In genomic region chr17:50866950-50867855, GRCh38 we compare ENCODE assay signal across 8 cellular contexts. TPM values are rescaled to one million over a fixed set of nuclear protein-coding genes. Genes with fewer than 3 reads are reported as not detected.
DNase-seq lines count a peak whose midpoint lies in the region; ATAC-seq and TF ChIP-seq lines count a peak whose summit lies in the region.

No MANE protein-coding gene starts in this region.

- H3K4me3 ChIP-seq in Panc1 (ENCODE audit: low read depth in 2 of 2, low read length in 2 of 2) (peak overlapping the region; percentile 91 to 96), esophagus muscularis mucosa (peak overlapping the region; percentile 82 to 99 (median 98)), muscle layer of colon (ENCODE audit: low read depth in 1 of 2, low read length in 2 of 2) (peak overlapping the region; percentile 73 to 86)

- H3K36me3 Mint-ChIP-seq in activated T-cell treated with anti-CD3 and anti-CD28 coated beads, Interleukin-2, amount 50 U/mL, for 72 hours (ENCODE audit: insufficient read depth in 2 of 2): peaks cover 12 to 14% of the 10 kb centered on the region in 2 donors

- H3K27ac ChIP-seq in KOPT-K1 (ENCODE audit: low read depth, low read length, poor library complexity, severe bottlenecking): peak overlapping the region; percentile 86
- H3K27ac ChIP-seq in Panc1 (ENCODE audit: low read length): peak overlapping the region; percentile 99
- peak overlapping the region; percentile 99 to 100 (median 100) for H3K27ac ChIP-seq in esophagus muscularis mucosa (replicated peaks in 1 of 4)
- H3K27ac ChIP-seq in muscle layer of colon (ENCODE audit: low read depth, low read length): peak overlapping the region; percentile 97

- H3K36me3 ChIP-seq in KOPT-K1 (ENCODE audit: insufficient read depth, low read length) (peaks cover 11% of the 10 kb centered on the region), Panc1 (ENCODE audit: control insufficient read depth, insufficient read depth, low read length) (peaks cover 15% of the 10 kb centered on the region), esophagus muscularis mucosa (peaks cover 0 to 12% (median 7%) of the 10 kb centered on the region in 4 donors), muscle layer of colon (ENCODE audit: insufficient read depth, low read length) (peaks cover 14% of the 10 kb centered on the region)

- H3K9ac ChIP-seq in muscle layer of colon (ENCODE audit: low read length): peak overlapping the region; percentile 84

- H3K4me1 ChIP-seq in Panc1 (ENCODE audit: control insufficient read depth, insufficient read depth, low read length) (peaks cover 28% of the 10 kb centered on the region), esophagus muscularis mucosa (peaks cover 17 to 50% (median 40%) of the 10 kb centered on the region in 4 donors), muscle layer of colon (ENCODE audit: insufficient read depth, low read length) (peaks cover 36% of the 10 kb centered on the region)

- WGBS in esophagus muscularis mucosa: 1% methylated on average over 32 of the region's 55 CpGs

- H3K27me3 ChIP-seq in Panc1 (ENCODE audit: control insufficient read depth, insufficient read depth, low read length): no peaks in the 10 kb centered on the region
- H3K27me3 ChIP-seq in esophagus muscularis mucosa: no peaks in the 10 kb centered on the region
- H3K27me3 ChIP-seq in muscle layer of colon (ENCODE audit: control insufficient read depth in 1 of 2, insufficient read depth in 2 of 2, low read length in 2 of 2): no peaks in the 10 kb centered on the region

- H3K4me1 Mint-ChIP-seq in activated T-cell treated with anti-CD3 and anti-CD28 coated beads, Interleukin-2, amount 50 U/mL, for 72 hours (ENCODE audit: low read depth): peaks cover 65% of the 10 kb centered on the region

- POLR2A ChIA-PET in Panc1 (lab: Charles Lee): interaction anchor here (0.6 to 3.2 kb wide), 10 partner anchors 11 to 82 kb away, joined by 3 to 30 read pairs (median 8); no protein-coding TSS in a partner anchor

- TF ChIP-seq CTCF in Panc1 (IDR thresholded peaks at IDR 0.05) (no peak), esophagus muscularis mucosa (IDR thresholded peaks at IDR 0.05) (no peak)

- H3K4me3 Mint-ChIP-seq in activated T-cell treated with anti-CD3 and anti-CD28 coated beads, Interleukin-2, amount 50 U/mL, for 72 hours: peak overlapping the region; percentile 91 to 96

- H3K9me3 Mint-ChIP-seq in activated T-cell treated with anti-CD3 and anti-CD28 coated beads, Interleukin-2, amount 50 U/mL, for 72 hours: no peaks in the 10 kb centered on the region

- in situ Hi-C loops in Panc1 (cut with HindIII; ENCODE audit: low pct_unique_long_range_greater_than_20kb, low sequenced_read_pairs): no loop called here

- H3K27me3 Mint-ChIP-seq in activated T-cell treated with anti-CD3 and anti-CD28 coated beads, Interleukin-2, amount 50 U/mL, for 72 hours (ENCODE audit: low read depth): no peaks in the 10 kb centered on the region

- no peak for TF ChIP-seq EP300 in esophagus muscularis mucosa (IDR thresholded peaks at IDR 0.05)

- H3K27ac Mint-ChIP-seq in activated T-cell treated with anti-CD3 and anti-CD28 coated beads, Interleukin-2, amount 50 U/mL, for 72 hours: peak overlapping the region; percentile 92

- ATAC-seq in GM21786 (IDR thresholded peaks at IDR 0.05; ENCODE audit: unreplicated experiment) (peak; percentile 36), Panc1 (peak; percentile 79)
- peak; percentile 37 to 39 for ATAC-seq in activated T-cell treated with anti-CD3 and anti-CD28 coated beads, Interleukin-2, amount 50 U/mL, for 72 hours (replicated peaks in 1 of 2)

- CTCF ChIA-PET in Panc1 (lab: Charles Lee): interaction anchor here (0.6 to 1.3 kb wide), 3 partner anchors 23 to 244 kb away, joined by 3 to 8 read pairs (median 4); no protein-coding TSS in a partner anchor

- TF ChIP-seq POLR2A in esophagus muscularis mucosa (IDR thresholded peaks at IDR 0.05; ENCODE audit: low read depth): peak; percentile 61

- DNase-seq in DMS153 treated with DMSO at 0.1 percent for 48 hours (lab: John Stamatoyannopoulos, UW; ENCODE audit: unreplicated experiment): peak; percentile 91
- peak; percentile 82 for DNase-seq in Panc1 (ENCODE audit: low read depth, low spot score)
- peak; percentile 84 to 85 for DNase-seq in activated T-cell treated with anti-CD3 and anti-CD28 coated beads, Interleukin-2, amount 50 U/mL, for 72 hours
- peak; percentile 99 for DNase-seq in esophagus muscularis mucosa (ENCODE audit: extremely low spot score)
- DNase-seq in stimulated activated CD8-positive, alpha-beta memory T cell treated with anti-CD3 and anti-CD28 coated beads, Interleukin-7, amount 100 ng/mL, for 1 hour (ENCODE audit: low read depth in 2 of 2): peak; percentile 57 to 63

- H3K9me3 ChIP-seq in KOPT-K1 (ENCODE audit: insufficient read depth, low read length, poor library complexity, severe bottlenecking) (no peaks in the 10 kb centered on the region), Panc1 (ENCODE audit: control insufficient read depth, insufficient read depth, low read depth, low read length) (no peaks in the 10 kb centered on the region), esophagus muscularis mucosa (no peaks in the 10 kb centered on the region), muscle layer of colon (ENCODE audit: low read length) (no peaks in the 10 kb centered on the region)

- intact Hi-C loops in Panc1 (cut with micrococcal nuclease; ENCODE audit: unreplicated experiment) (no loop called here), esophagus muscularis mucosa (cut with DNase I) (loop anchor here (1.0 to 10.0 kb wide), 2 partner anchors 83 to 258 kb away; partner anchors contain the start of gene SPAG9)

- BruUV-seq in Panc1 (replicated peaks; lab: Mats Ljungman, UMichigan): no TSS peak

RNA-seq across cellular contexts. Expression of gene TOB1, which starts 1.0 kb away (rescaled TPM):
- 117 TPM for total RNA-seq in Panc1 (2021; ENCODE audit: unreplicated experiment)
- polyA plus RNA-seq in Panc1 (2012; ENCODE audit: insufficient read length): 82.6 TPM
- total RNA-seq in activated T-cell treated with anti-CD3 and anti-CD28 coated beads, Interleukin-2, amount 50 U/mL, for 72 hours: 10 to 100 TPM; 57.3 to 68.9 TPM
- total RNA-seq in esophagus muscularis mucosa: 10 to 100 TPM; 26.7 to 34.4 (median 31.0) TPM

RNA-seq across cellular contexts. Expression of gene WFIKKN2, which starts 31.8 kb away (rescaled TPM):
- total RNA-seq in Panc1 (2021; ENCODE audit: unreplicated experiment) (0.05 TPM), esophagus muscularis mucosa (under 1 TPM; 0.42 to 0.75 (median 0.60) TPM)
- not detected for polyA plus RNA-seq in Panc1 (2012; ENCODE audit: insufficient read length)
- total RNA-seq in activated T-cell treated with anti-CD3 and anti-CD28 coated beads, Interleukin-2, amount 50 U/mL, for 72 hours: not detected

Comparison
In these comparisons a context has a peak if more than half of its experiments do, and no peak if none do; other contexts are left out.
1. Peak in every context shown above with its lines: DNase-seq, ATAC-seq, H3K4me3 ChIP-seq and H3K27ac ChIP-seq.